In the genomic region with DNA sequence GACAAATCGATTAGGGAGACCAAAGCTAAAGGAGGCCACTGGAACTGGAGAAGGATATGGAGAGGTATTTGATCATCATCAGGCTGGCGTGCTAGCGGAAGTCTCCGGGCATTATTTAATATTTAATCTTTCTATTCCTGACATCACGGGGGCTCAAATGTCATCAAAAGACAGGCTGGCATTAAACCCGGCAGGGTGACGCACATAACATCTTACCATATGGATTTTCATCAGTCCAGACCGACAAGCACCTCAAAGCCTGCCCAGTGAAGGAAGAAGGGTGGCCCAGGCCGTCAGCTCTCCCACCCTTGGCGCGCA, we compare ENCODE assay signal across 8 cellular contexts. TPM values are rescaled to one million over a fixed set of nuclear protein-coding genes. Genes with fewer than 3 reads are reported as not detected.
DNase-seq lines count a peak whose midpoint lies in the region; ATAC-seq and TF ChIP-seq lines count a peak whose summit lies in the region.

No MANE protein-coding gene starts in this region.

- H3K27ac ChIP-seq in adipose tissue (ENCODE audit: low read depth, low read length), result peak overlapping the region; percentile 30
- H3K27ac ChIP-seq in iPS-18a (ENCODE audit: low read length), result no peak overlapping the region

- H3K27me3 ChIP-seq in iPS-18a (ENCODE audit: control insufficient read depth, insufficient read depth, low read length), result no peaks in the 10 kb centered on the region

- H3K4me1 Mint-ChIP-seq in activated naive CD4-positive, alpha-beta T cell treated with anti-CD3 and anti-CD28 coated beads, Interleukin-2, amount 10 ng/mL, durations not matched to agents 7 days and 5 days, result peaks cover 33% of the 10 kb centered on the region
- peaks cover 27% of the 10 kb centered on the region for H3K4me1 Mint-ChIP-seq in stimulated activated memory B cell treated with anti-CD40 and anti-IgM and Interleukin-4, amounts not matched to agents 10 μg/mL and 1 μg/mL and 100 μg/mL, for 72 hours

- H3K36me3 Mint-ChIP-seq in activated naive CD4-positive, alpha-beta T cell treated with anti-CD3 and anti-CD28 coated beads, Interleukin-2, amount 10 ng/mL, durations not matched to agents 7 days and 5 days, result no peaks in the 10 kb centered on the region
- no peaks in the 10 kb centered on the region for H3K36me3 Mint-ChIP-seq in stimulated activated memory B cell treated with anti-CD40 and anti-IgM and Interleukin-4, amounts not matched to agents 10 μg/mL and 1 μg/mL and 100 μg/mL, for 72 hours

- 0 to 1% (median 1%) methylated on average over 11 of the region's 11 CpGs for WGBS in adipose tissue, 3 donors

- H3K4me3 Mint-ChIP-seq in activated naive CD4-positive, alpha-beta T cell treated with anti-CD3 and anti-CD28 coated beads, Interleukin-2, amount 10 ng/mL, durations not matched to agents 7 days and 5 days, result peak overlapping the region; percentile 76
- peak overlapping the region; percentile 96 for H3K4me3 Mint-ChIP-seq in stimulated activated memory B cell treated with anti-CD40 and anti-IgM and Interleukin-4, amounts not matched to agents 10 μg/mL and 1 μg/mL and 100 μg/mL, for 72 hours

- no peak for DNase-seq in activated naive CD4-positive, alpha-beta T cell treated with anti-CD3 and anti-CD28 coated beads, Interleukin-2, amount 10 ng/mL, durations not matched to agents 7 days and 5 days
- no peak for DNase-seq in activated naive CD4-positive, alpha-beta T cell treated with anti-CD3 and anti-CD28 coated beads, Interleukin-2, amount 50 U/mL, for 16 hours
- DNase-seq in LHCN-M2 (ENCODE audit: low read depth) (peak; percentile 47), erythroblast (lab: John Stamatoyannopoulos, UW) (no peak)

- no peaks in the 10 kb centered on the region for H3K9me3 ChIP-seq in iPS-18a (ENCODE audit: control insufficient read depth, low read depth, low read length)

- peak overlapping the region; percentile 90 for H3K4me3 ChIP-seq in iPS-18a (ENCODE audit: low read length)

- CTCF ChIA-PET in activated naive CD4-positive, alpha-beta T cell treated with anti-CD3 and anti-CD28 coated beads, Interleukin-2, amount 10 ng/mL, durations not matched to agents 7 days and 5 days (lab: Charles Lee), result interaction anchor here (0.7 to 1.5 kb wide), 4 partner anchors 32 to 1335 kb away, joined by 3 to 16 read pairs (median 4); a partner anchor contains a TSS

- no peak for ATAC-seq in stimulated activated memory B cell treated with anti-CD40 and anti-IgM and Interleukin-4, amounts not matched to agents 10 μg/mL and 1 μg/mL and 100 μg/mL, for 72 hours
- ATAC-seq in HG03280 (IDR thresholded peaks at IDR 0.05; ENCODE audit: unreplicated experiment), result no peak

- no peaks in the 10 kb centered on the region for H3K36me3 ChIP-seq in iPS-18a (ENCODE audit: control insufficient read depth, low read depth, low read length)

- peaks cover 7% of the 10 kb centered on the region for H3K4me1 ChIP-seq in iPS-18a (ENCODE audit: control insufficient read depth, low read depth, low read length)

- no peak for TF ChIP-seq POLR2A in erythroblast (IDR thresholded peaks at IDR 0.05; ENCODE audit: low read length)

- H3K9me3 Mint-ChIP-seq in activated naive CD4-positive, alpha-beta T cell treated with anti-CD3 and anti-CD28 coated beads, Interleukin-2, amount 10 ng/mL, durations not matched to agents 7 days and 5 days, result no peaks in the 10 kb centered on the region
- no peaks in the 10 kb centered on the region for H3K9me3 Mint-ChIP-seq in stimulated activated memory B cell treated with anti-CD40 and anti-IgM and Interleukin-4, amounts not matched to agents 10 μg/mL and 1 μg/mL and 100 μg/mL, for 72 hours

- H3K9ac ChIP-seq in iPS-18a (ENCODE audit: low read length), result peak overlapping the region; percentile 67

- H3K27ac Mint-ChIP-seq in activated naive CD4-positive, alpha-beta T cell treated with anti-CD3 and anti-CD28 coated beads, Interleukin-2, amount 10 ng/mL, durations not matched to agents 7 days and 5 days, result peak overlapping the region; percentile 78
- peak overlapping the region; percentile 94 for H3K27ac Mint-ChIP-seq in stimulated activated memory B cell treated with anti-CD40 and anti-IgM and Interleukin-4, amounts not matched to agents 10 μg/mL and 1 μg/mL and 100 μg/mL, for 72 hours

- peaks cover 5% of the 10 kb centered on the region for H3K27me3 Mint-ChIP-seq in activated naive CD4-positive, alpha-beta T cell treated with anti-CD3 and anti-CD28 coated beads, Interleukin-2, amount 10 ng/mL, durations not matched to agents 7 days and 5 days
- H3K27me3 Mint-ChIP-seq in stimulated activated memory B cell treated with anti-CD40 and anti-IgM and Interleukin-4, amounts not matched to agents 10 μg/mL and 1 μg/mL and 100 μg/mL, for 72 hours, result no peaks in the 10 kb centered on the region

RNA-seq across cellular contexts. Expression of a gene that starts 0.6 kb away (rescaled TPM):
- 43.2 and 43.5 TPM in 2 replicates for total RNA-seq in LHCN-M2 (2014; rRNA removed)
- 15.3 TPM for polyA plus RNA-seq in LHCN-M2 (2012)
- polyA plus RNA-seq in adipose tissue, result 10 to 100 TPM; 16.5 to 39.7 (median 32.9) TPM

RNA-seq across cellular contexts. Expression of a gene that starts 0.7 kb away (rescaled TPM):
- total RNA-seq in LHCN-M2 (2014; rRNA removed), result 3.4 and 4.6 TPM in 2 replicates
- polyA plus RNA-seq in LHCN-M2 (2012), result 3.5 TPM
- polyA plus RNA-seq in adipose tissue, result 1 to 10 TPM; 1.1 to 7.4 (median 2.6) TPM
